ENCODE assay signal across 1 cellular context in genomic region chr20:3808141-3808479, GRCh38.
TF ChIP-seq lines count a peak whose summit lies in the region.

No MANE protein-coding gene starts in this region.

TF ChIP-seq in H1, 55 proteins besides CTCF, POLR2A, EP300 and RAD21:
- TF ChIP-seq TEAD4 (IDR thresholded peaks at IDR 0.05; ENCODE audit: low read depth, low read length) (peak; percentile 64; the same call in 1 of the 2 replicates), USF2 (IDR thresholded peaks at IDR 0.05; ENCODE audit: low read length) (peak; percentile 38; the same call in 1 of the 2 replicates), ZNF274 (IDR thresholded peaks at IDR 0.05; ENCODE audit: borderline replicate concordance, extremely low read depth, low read length) (no peak), E2F6 (IDR thresholded peaks at IDR 0.05) (peak; percentile 68; the same call in 1 of the 2 replicates)
- TF ChIP-seq, protein P1, sequence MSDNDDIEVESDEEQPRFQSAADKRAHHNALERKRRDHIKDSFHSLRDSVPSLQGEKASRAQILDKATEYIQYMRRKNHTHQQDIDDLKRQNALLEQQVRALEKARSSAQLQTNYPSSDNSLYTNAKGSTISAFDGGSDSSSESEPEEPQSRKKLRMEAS (IDR thresholded peaks at IDR 0.05): peak; percentile 86
TF ChIP-seq in H1: peak in this region for 4.
